ENCODE assay signal across 6 cellular contexts in genomic region chr7:24137338-24137737, GRCh38.
"Had no signal": no experiment of that assay in that cellular context is flagged by ENCODE, and none has a peak within 500 bp of the region (broad histone marks: within the 10 kb centered on the region; RNA-seq: fewer than 3 reads in every experiment).

No MANE protein-coding gene starts in this region.

- H3K27ac ChIP-seq: HL-60 had no signal

- H3K27ac Mint-ChIP-seq: IgD-negative memory B cell had no signal

- DNase-seq: IMR-90, KBM-7 had no signal

- H3K36me3 Mint-ChIP-seq: IgD-negative memory B cell had no signal

- ATAC-seq: HepG2, K562 had no signal

- H3K4me3 ChIP-seq: K562 had no signal
